11 cellular contexts compared by ENCODE assay signal in genomic region chr16:73890524-73891500, GRCh38.
A peak's percentile ranks its signal among the peaks of the same experiment; 100 is the strongest.
DNase-seq lines count a peak whose midpoint lies in the region; ATAC-seq and TF ChIP-seq lines count a peak whose summit lies in the region.
"Had no signal": no experiment of that assay in that cellular context is flagged by ENCODE, and none has a peak within 500 bp of the region (broad histone marks: within the 10 kb centered on the region; RNA-seq: fewer than 3 reads in every experiment).

No MANE protein-coding gene starts in this region.

- H3K79me2 ChIP-seq in hepatocyte, result no peaks in the 10 kb centered on the region

- H3K27me3 ChIP-seq in hepatocyte, result peaks cover 12% of the 10 kb centered on the region

- peaks cover 12% of the 10 kb centered on the region for H3K4me1 ChIP-seq in hepatocyte (ENCODE audit: insufficient read depth)

- H3K4me2 ChIP-seq in hepatocyte, result peak overlapping the region; percentile 81

- TF ChIP-seq CTCF in hepatocyte (IDR thresholded peaks at IDR 0.05; ENCODE audit: poor library complexity), result no peak

- H3K4me3 ChIP-seq in hepatocyte, result peak overlapping the region; percentile 15

- H3K9me3 ChIP-seq in hepatocyte (ENCODE audit: low read depth), result no peaks in the 10 kb centered on the region

- H3K36me3 ChIP-seq in hepatocyte (replicated peaks; ENCODE audit: insufficient read depth, low read depth), result no peaks in the 10 kb centered on the region

- 22% methylated on average over 24 of the region's 24 CpGs for WGBS in hepatocyte (ENCODE audit: low lambda C conversion rate, missing lambda C conversion rate)

- DNase-seq in activated CD4-positive, alpha-beta T cell treated with anti-CD3 and anti-CD28 coated beads for 48 hours, result peak; percentile 3
- DNase-seq in activated CD4-positive, alpha-beta T cell treated with anti-CD3 and anti-CD28 coated beads for 1 hour, result no peak
- DNase-seq in NCI-H748 treated with DMSO at 0.1 percent for 48 hours (lab: John Stamatoyannopoulos, UW) (peak; percentile 11), hepatocyte (ENCODE audit: low spot score) (peak; percentile 55), posterior vena cava (ENCODE audit: low spot score) (no peak), NCI-H2029 treated with DMSO at 0.1 percent for 48 hours (lab: John Stamatoyannopoulos, UW) (no peak)
- no peak for DNase-seq in stimulated activated naive CD8-positive, alpha-beta T cell treated with anti-CD3 and anti-CD28 coated beads, Interleukin-15, Interleukin-2, amounts not matched to agents 100 U/mL and 50 U/mL, for 24 hours
- DNase-seq: NCI-H2171 treated with DMSO at 0.1 percent for 48 hours; stimulated activated CD4-positive, alpha-beta T cell treated with anti-CD3 and anti-CD28 coated beads, Interleukin-4, amount 100 ng/mL, for 4 hours had no signal

- no peaks in the 10 kb centered on the region for H4K20me1 ChIP-seq in hepatocyte (ENCODE audit: insufficient read depth, poor library complexity, severe bottlenecking)

- ATAC-seq in stimulated activated naive CD8-positive, alpha-beta T cell treated with anti-CD3 and anti-CD28 coated beads, Interleukin-15, Interleukin-2, amounts not matched to agents 100 U/mL and 50 U/mL, for 24 hours, result peak; percentile 43
- ATAC-seq in HG03439 (IDR thresholded peaks at IDR 0.05; ENCODE audit: unreplicated experiment), result no peak

- no peak overlapping the region for H3K27ac ChIP-seq in hepatocyte
- H3K27ac ChIP-seq: VCaP had no signal

- intact Hi-C loops in posterior vena cava (cut with DNase I), result loop anchor here in 1 of 2 donors (10.0 kb wide), 1 partner anchor 326 kb away; no protein-coding TSS in a partner anchor

- H3K9me2 ChIP-seq in hepatocyte (replicated peaks; ENCODE audit: insufficient read depth), result no peaks in the 10 kb centered on the region

- H2AFZ ChIP-seq in hepatocyte, result peak overlapping the region; percentile 66

Comparison
In these comparisons a context has a peak if more than half of its experiments do, and no peak if none do; other contexts are left out.
1. DNase-seq: peak in activated CD4-positive, alpha-beta T cell treated with anti-CD3 and anti-CD28 coated beads for 48 hours (single experiment), NCI-H748 treated with DMSO at 0.1 percent for 48 hours (single experiment) and hepatocyte (single experiment); none in activated CD4-positive, alpha-beta T cell treated with anti-CD3 and anti-CD28 coated beads for 1 hour (single experiment), stimulated activated naive CD8-positive, alpha-beta T cell treated with anti-CD3 and anti-CD28 coated beads, Interleukin-15, Interleukin-2, amounts not matched to agents 100 U/mL and 50 U/mL, for 24 hours (single experiment), posterior vena cava (single experiment) and NCI-H2029 treated with DMSO at 0.1 percent for 48 hours (single experiment).